Comparison of ENCODE assay signal across 9 cellular contexts in the genomic region with DNA sequence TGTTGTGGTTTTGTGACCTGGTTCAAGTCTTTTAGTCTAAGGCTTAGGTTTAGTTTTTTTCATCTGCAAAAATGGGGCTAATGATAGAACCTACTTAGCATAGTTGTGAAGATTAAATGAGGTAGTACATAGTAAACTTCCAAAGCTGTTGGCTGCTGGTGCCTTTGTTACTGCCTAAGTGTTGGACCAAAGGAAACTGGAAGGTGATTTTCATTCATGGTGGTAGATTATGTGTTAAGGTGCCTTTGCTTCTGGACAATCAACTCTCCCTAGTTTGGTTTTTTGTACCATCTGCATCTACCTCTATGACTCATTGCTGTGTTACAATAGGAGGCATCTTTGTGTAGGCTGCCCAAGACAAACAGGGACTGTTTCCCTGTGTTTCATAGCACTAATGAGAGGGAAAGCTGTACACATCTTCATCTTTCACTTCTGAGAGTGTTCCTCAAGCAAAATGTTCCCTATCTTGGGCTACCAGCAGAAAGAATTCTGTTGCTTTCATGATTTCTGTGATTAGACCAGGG. TPM values are rescaled to one million over a fixed set of nuclear protein-coding genes. Genes with fewer than 3 reads are reported as not detected.
DNase-seq lines count a peak whose midpoint lies in the region; ATAC-seq, FAIRE-seq and TF ChIP-seq lines count a peak whose summit lies in the region.
"Had no signal": no experiment of that assay in that cellular context is flagged by ENCODE, and none has a peak within 500 bp of the region (broad histone marks: within the 10 kb centered on the region; RNA-seq: fewer than 3 reads in every experiment).

No MANE protein-coding gene starts in this region.

- POLR2A ChIA-PET in HepG2 (lab: Yijun Ruan, JAX) = no interaction called here

- TF ChIP-seq CTCF in HepG2 (CRISPR knock-in tag; IDR thresholded peaks at IDR 0.05) (no peak), right lobe of liver (IDR thresholded peaks at IDR 0.05) (no peak), type B pancreatic cell (conservative IDR thresholded peaks at IDR 0.05) (no peak)

- H3K9me3 ChIP-seq in HepG2 (ENCODE audit: low read length) = no peaks in the 10 kb centered on the region
- H3K9me3 ChIP-seq in right lobe of liver = no peaks in the 10 kb centered on the region
- no peaks in the 10 kb centered on the region for H3K9me3 ChIP-seq in effector memory CD4-positive, alpha-beta T cell (ENCODE audit: control insufficient read depth, low read length)
- H3K9me3 ChIP-seq: suprapubic skin had no signal

- no peak for TF ChIP-seq EP300 in HepG2 (IDR thresholded peaks at IDR 0.05; ENCODE audit: low read depth in 2 of 2, low read length in 2 of 2)
- no peak for TF ChIP-seq EP300 in HepG2 (CRISPR knock-in tag; IDR thresholded peaks at IDR 0.05; ENCODE audit: borderline replicate concordance)

- 0 out of 2 replicates have a peak overlapping the region, but pooled peaks have one; percentile 21 for H3K9ac ChIP-seq in HepG2 (ENCODE audit: insufficient read depth, low read depth, low read length)

- H3K27me3 ChIP-seq in HepG2 (ENCODE audit: control insufficient read depth in 1 of 2, insufficient read depth in 2 of 2, low read length in 2 of 2) (no peaks in the 10 kb centered on the region; a peak in 1 of 5 replicates), right lobe of liver (no peaks in the 10 kb centered on the region)
- H3K27me3 ChIP-seq in effector memory CD4-positive, alpha-beta T cell (replicated peaks; ENCODE audit: control insufficient read depth, insufficient read depth, low read length, poor library complexity, severe bottlenecking) = no peaks in the 10 kb centered on the region
- H3K27me3 ChIP-seq: suprapubic skin had no signal

- no peak overlapping the region for H3K27ac Mint-ChIP-seq in type B pancreatic cell

- intact Hi-C loops in HepG2 (cut with micrococcal nuclease; ENCODE audit: unreplicated experiment) = loop anchor here (10.0 kb wide), 1 partner anchor 95 kb away; a partner anchor contains a TSS
- intact Hi-C loops in right lobe of liver (cut with DNase I) = loop anchor here (10.0 kb wide), 1 partner anchor 105 kb away; a partner anchor contains a TSS
- intact Hi-C loops in head of caudate nucleus (cut with DNase I) = no loop called here

- BruUV-seq in HepG2 (replicated peaks; lab: Mats Ljungman, UMichigan) = no TSS peak

- DNase-seq in HepG2 (ENCODE audit: low spot score) (no peak), right lobe of liver (no peak), RPMI7951 (ENCODE audit: low read depth) (peak; percentile 23), type B pancreatic cell (ENCODE audit: extremely low spot score, unreplicated experiment) (no peak), middle frontal gyrus (ENCODE audit: extremely low spot score, low spot score) (no peak), head of caudate nucleus (no peak)
- no peak for DNase-seq in effector memory CD4-positive, alpha-beta T cell

- CTCF ChIA-PET in HepG2 (lab: Yijun Ruan, JAX; ENCODE audit: low intra/inter-chr PET ratio, low total read pairs) = no interaction called here

- H3K4me1 ChIP-seq in HepG2 (ENCODE audit: insufficient read depth, low read length) (peaks cover 64% of the 10 kb centered on the region), right lobe of liver (peaks cover 0 to 25% (median 4%) of the 10 kb centered on the region in 4 donors)
- peaks cover 61% of the 10 kb centered on the region for H3K4me1 ChIP-seq in effector memory CD4-positive, alpha-beta T cell (ENCODE audit: control insufficient read depth, insufficient read depth, low read length, poor library complexity, severe bottlenecking)

- peak overlapping the region; percentile 24 for H3K4me2 ChIP-seq in HepG2 (ENCODE audit: low read depth, low read length)

- FAIRE-seq in HepG2 (lab: Jason Lieb, UNC) = no peak

- H3K4me1 Mint-ChIP-seq in type B pancreatic cell (ENCODE audit: unreplicated experiment) = peaks cover 15% of the 10 kb centered on the region

- ATAC-seq in HepG2 (no peak), right lobe of liver (no peak), GM18502 (IDR thresholded peaks at IDR 0.05; ENCODE audit: poor library complexity, unreplicated experiment) (no peak)

- H2AFZ ChIP-seq in HepG2 (ENCODE audit: low read length) = no peak overlapping the region

- TF ChIP-seq POLR2A in HepG2 (IDR thresholded peaks at IDR 0.05; ENCODE audit: insufficient read depth in 1 of 2, low read depth in 2 of 2, low read length in 2 of 2) (no peak), right lobe of liver (IDR thresholded peaks at IDR 0.05) (no peak)

- H3K9me3 Mint-ChIP-seq in type B pancreatic cell = no peaks in the 10 kb centered on the region

- H3K36me3 Mint-ChIP-seq in type B pancreatic cell = peaks cover 10% of the 10 kb centered on the region

- peaks cover 28% of the 10 kb centered on the region for H4K20me1 ChIP-seq in HepG2 (ENCODE audit: insufficient read depth, low read length)

- H3K36me3 ChIP-seq in HepG2 (replicated peaks in 1 of 2; ENCODE audit: control insufficient read depth in 1 of 2, insufficient read depth in 2 of 2, low read length in 2 of 2) (peaks cover 3 to 14% of the 10 kb centered on the region in 2 experiments), right lobe of liver (no peaks in the 10 kb centered on the region)
- no peaks in the 10 kb centered on the region for H3K36me3 ChIP-seq in effector memory CD4-positive, alpha-beta T cell (ENCODE audit: control insufficient read depth, insufficient read depth, low read length)
- H3K36me3 ChIP-seq: suprapubic skin had no signal

- H3K27ac ChIP-seq in HepG2 (ENCODE audit: extremely low read length, insufficient read depth, low read length) (no peak overlapping the region), right lobe of liver (no peak overlapping the region)
- peak overlapping the region; percentile 38 for H3K27ac ChIP-seq in effector memory CD4-positive, alpha-beta T cell (ENCODE audit: insufficient read depth, low read length, poor library complexity, severe bottlenecking)
- H3K27ac ChIP-seq: suprapubic skin had no signal

- no peaks in the 10 kb centered on the region for H3K27me3 Mint-ChIP-seq in type B pancreatic cell

- no peak for TF ChIP-seq RAD21 in HepG2 (CRISPR knock-in tag; IDR thresholded peaks at IDR 0.05)

- H3K79me2 ChIP-seq in HepG2 (ENCODE audit: insufficient read depth, low read length) = peaks cover 76% of the 10 kb centered on the region

- peak overlapping the region; percentile 30 for H3K4me3 Mint-ChIP-seq in type B pancreatic cell

- in situ Hi-C loops in HepG2 (cut with HindIII; ENCODE audit: extremely low pct_ligation_motif_present, low pct_unique_long_range_greater_than_20kb) = loop anchor here (25.0 kb wide), 1 partner anchor 97 kb away; a partner anchor contains a TSS

- H3K4me3 ChIP-seq in HepG2 (replicated peaks in 1 of 3; ENCODE audit: insufficient read depth in 1 of 3, low read depth in 2 of 3, low read length in 3 of 3) (no peak overlapping the region), right lobe of liver (no peak overlapping the region)
- H3K4me3 ChIP-seq in effector memory CD4-positive, alpha-beta T cell (ENCODE audit: insufficient read depth, low read depth, low read length, poor library complexity, severe bottlenecking) = peak overlapping the region; percentile 11
- H3K4me3 ChIP-seq: suprapubic skin had no signal

RNA-seq across cellular contexts. Expression of a gene that starts 3.2 kb away (rescaled TPM):
- total RNA-seq in HepG2 (2016; rRNA removed; fragmentation: Illumina TruSeq; extraction: Trizol) = 24.1 and 29.5 TPM in 2 replicates
- total RNA-seq in HepG2 (2016; cell fraction: cytosol; rRNA removed; fragmentation: Illumina TruSeq; extraction: Trizol; ENCODE audit: low read depth) = 6.0 and 7.6 TPM in 2 replicates
- 24.7 TPM in 2 replicates for total RNA-seq in HepG2 (2016; cell fraction: insoluble cytoplasmic fraction; rRNA removed; fragmentation: Illumina TruSeq; extraction: Trizol)
- 10.8 and 12.5 TPM in 2 replicates for total RNA-seq in HepG2 (2016; cell fraction: membrane; rRNA removed; fragmentation: Illumina TruSeq; extraction: Trizol)
- total RNA-seq in HepG2 (2016; cell fraction: nucleus; rRNA removed; fragmentation: Illumina TruSeq; extraction: Trizol) = 17.5 and 19.9 TPM in 2 replicates
- polyA plus RNA-seq in HepG2 (2011; rRNA removed) = 38.7 and 49.2 TPM in 2 replicates
- 26.4 and 36.9 TPM in 2 replicates for polyA plus RNA-seq in HepG2 (2011; cell fraction: cytosol; rRNA removed)
- polyA plus RNA-seq in HepG2 (2011; cell fraction: nucleus; rRNA removed) = 10.8 and 11.7 TPM in 2 replicates
- 51.8 and 52.1 TPM in 2 replicates for polyA plus RNA-seq in HepG2 (2012)
- 2.0 and 2.9 TPM in 2 replicates for polyA plus RNA-seq in HepG2 (2016; cell fraction: cytosol; fragmentation: Illumina TruSeq; extraction: Trizol; ENCODE audit: low read depth)
- 38.8 and 38.9 TPM in 2 replicates for polyA plus RNA-seq in HepG2 (2016; cell fraction: insoluble cytoplasmic fraction; fragmentation: Illumina TruSeq; extraction: Trizol; ENCODE audit: low read depth)
- polyA plus RNA-seq in HepG2 (2016; cell fraction: membrane; fragmentation: Illumina TruSeq; extraction: Trizol; ENCODE audit: low read depth) = 7.0 and 8.7 TPM in 2 replicates
- 34.4 and 35.4 TPM in 2 replicates for polyA plus RNA-seq in HepG2 (2016; cell fraction: nucleus; fragmentation: Illumina TruSeq; extraction: Trizol; ENCODE audit: insufficient read depth, low read depth)
- 29.5 and 34.7 TPM in 2 replicates for polyA minus RNA-seq in HepG2 (2011; rRNA and poly(A)+ RNA removed; ENCODE audit: low replicate concordance)
- 14.6 and 16.6 TPM in 2 replicates for polyA minus RNA-seq in HepG2 (2011; cell fraction: cytosol; rRNA and poly(A)+ RNA removed)
- 11.5 and 12.9 TPM in 2 replicates for polyA minus RNA-seq in HepG2 (2011; cell fraction: nucleus; rRNA and poly(A)+ RNA removed)
- total RNA-seq in right lobe of liver = 10 to 100 TPM; 25.7 to 68.8 (median 53.9) TPM
- total RNA-seq in RPMI7951 (2014; rRNA removed; shearing (Covaris generic)) = 57.1 and 73.4 TPM in 2 replicates
- total RNA-seq in type B pancreatic cell (ENCODE audit: low replicate concordance) = 27.5 and 33.8 TPM in 2 replicates

RNA-seq across cellular contexts. Expression of a gene that starts 33.4 kb away (rescaled TPM):
- 28.6 and 37.9 TPM in 2 replicates for total RNA-seq in HepG2 (2016; rRNA removed; fragmentation: Illumina TruSeq; extraction: Trizol)
- 5.3 and 5.4 TPM in 2 replicates for total RNA-seq in HepG2 (2016; cell fraction: cytosol; rRNA removed; fragmentation: Illumina TruSeq; extraction: Trizol; ENCODE audit: low read depth)
- 26.8 and 38.3 TPM in 2 replicates for total RNA-seq in HepG2 (2016; cell fraction: insoluble cytoplasmic fraction; rRNA removed; fragmentation: Illumina TruSeq; extraction: Trizol)
- 5.5 and 7.9 TPM in 2 replicates for total RNA-seq in HepG2 (2016; cell fraction: membrane; rRNA removed; fragmentation: Illumina TruSeq; extraction: Trizol)
- total RNA-seq in HepG2 (2016; cell fraction: nucleus; rRNA removed; fragmentation: Illumina TruSeq; extraction: Trizol) = 10.5 and 12.5 TPM in 2 replicates
- 2.3 and 2.7 TPM in 2 replicates for polyA plus RNA-seq in HepG2 (2011; rRNA removed)
- 1.4 and 2.1 TPM in 2 replicates for polyA plus RNA-seq in HepG2 (2011; cell fraction: cytosol; rRNA removed)
- polyA plus RNA-seq in HepG2 (2011; cell fraction: nucleus; rRNA removed) = 1.2 and 1.3 TPM in 2 replicates
- polyA plus RNA-seq in HepG2 (2012) = 5.3 and 9.6 TPM in 2 replicates
- 2.3 and 3.4 TPM in 2 replicates for polyA plus RNA-seq in HepG2 (2016; cell fraction: cytosol; fragmentation: Illumina TruSeq; extraction: Trizol; ENCODE audit: low read depth)
- 34.8 and 37.9 TPM in 2 replicates for polyA plus RNA-seq in HepG2 (2016; cell fraction: insoluble cytoplasmic fraction; fragmentation: Illumina TruSeq; extraction: Trizol; ENCODE audit: low read depth)
- 3.6 and 4.5 TPM in 2 replicates for polyA plus RNA-seq in HepG2 (2016; cell fraction: membrane; fragmentation: Illumina TruSeq; extraction: Trizol; ENCODE audit: low read depth)
- 12.9 and 15.4 TPM in 2 replicates for polyA plus RNA-seq in HepG2 (2016; cell fraction: nucleus; fragmentation: Illumina TruSeq; extraction: Trizol; ENCODE audit: insufficient read depth, low read depth)
- 0.54 and 5.3 TPM in 2 replicates for polyA minus RNA-seq in HepG2 (2011; rRNA and poly(A)+ RNA removed; ENCODE audit: low replicate concordance)
- 2.4 and 2.8 TPM in 2 replicates for polyA minus RNA-seq in HepG2 (2011; cell fraction: cytosol; rRNA and poly(A)+ RNA removed)
- 4.2 and 7.0 TPM in 2 replicates for polyA minus RNA-seq in HepG2 (2011; cell fraction: nucleus; rRNA and poly(A)+ RNA removed)
- total RNA-seq in right lobe of liver = 1 to 10 TPM; 2.4 to 5.1 (median 2.9) TPM
- 19.2 and 21.4 TPM in 2 replicates for total RNA-seq in RPMI7951 (2014; rRNA removed; shearing (Covaris generic))
- total RNA-seq in type B pancreatic cell (ENCODE audit: low replicate concordance) = 8.3 and 14.3 TPM in 2 replicates
